Comparison of ENCODE assay signal across 21 cellular contexts in genomic region chr1:235826102-235826854, GRCh38. TPM values are rescaled to one million over a fixed set of nuclear protein-coding genes. Genes with fewer than 3 reads are reported as not detected.
DNase-seq lines count a peak whose midpoint lies in the region; ATAC-seq, FAIRE-seq and TF ChIP-seq lines count a peak whose summit lies in the region.
"Had no signal": no experiment of that assay in that cellular context is flagged by ENCODE, and none has a peak within 500 bp of the region (broad histone marks: within the 10 kb centered on the region; RNA-seq: fewer than 3 reads in every experiment).

No MANE protein-coding gene starts in this region.

- dilution Hi-C loops in keratinocyte (cut with MboI; ENCODE audit: extremely low pct_ligation_motif_present, low sequenced_read_pairs): no loop called here

- peaks cover 3% of the 10 kb centered on the region for H3K36me3 Mint-ChIP-seq in T-helper 17 cell (ENCODE audit: low read depth)
- H3K36me3 Mint-ChIP-seq in activated naive CD4-positive, alpha-beta T cell treated with anti-CD3 and anti-CD28 coated beads for 36 hours (ENCODE audit: low read depth): peaks cover 20% of the 10 kb centered on the region
- no peaks in the 10 kb centered on the region for H3K36me3 Mint-ChIP-seq in type B pancreatic cell

- H3K4me1 ChIP-seq in keratinocyte (ENCODE audit: control insufficient read depth, extremely low read depth, insufficient read depth, low read length) (peaks cover 15% of the 10 kb centered on the region), neutrophil (ENCODE audit: control insufficient read depth in 1 of 2, insufficient read depth in 1 of 2, low read depth in 1 of 2, low read length in 1 of 2) (peaks cover 5 to 7% of the 10 kb centered on the region in 2 experiments), breast epithelium (no peaks in the 10 kb centered on the region)

- no peaks in the 10 kb centered on the region for H3K9me3 Mint-ChIP-seq in activated naive CD4-positive, alpha-beta T cell treated with anti-CD3 and anti-CD28 coated beads for 36 hours
- H3K9me3 Mint-ChIP-seq in type B pancreatic cell: no peaks in the 10 kb centered on the region

- H3K9ac ChIP-seq in keratinocyte (ENCODE audit: control insufficient read depth, extremely low read depth, insufficient read depth, low read length): no peak overlapping the region
- H3K9ac ChIP-seq: GM23248, SK-N-SH had no signal

- H3K27ac Mint-ChIP-seq in T-helper 17 cell (no peak overlapping the region), type B pancreatic cell (no peak overlapping the region)
- H3K27ac Mint-ChIP-seq in activated naive CD4-positive, alpha-beta T cell treated with anti-CD3 and anti-CD28 coated beads for 36 hours: no peak overlapping the region

- no peaks in the 10 kb centered on the region for H3K9me1 ChIP-seq in keratinocyte (ENCODE audit: control insufficient read depth, extremely low read depth, insufficient read depth, low read length)

- no peak for DNase-seq in D721Med (ENCODE audit: insufficient read length, low spot score)
- DNase-seq in T-helper 17 cell: no peak
- no peak for DNase-seq in keratinocyte (ENCODE audit: low read depth, low spot score)
- no peak for DNase-seq in breast epithelium (ENCODE audit: low spot score in 2 of 2)
- DNase-seq in activated naive CD4-positive, alpha-beta T cell treated with anti-CD3 and anti-CD28 coated beads for 36 hours: no peak
- no peak for DNase-seq in type B pancreatic cell (ENCODE audit: extremely low spot score, unreplicated experiment)
- DNase-seq: AML-193, GM23248, H7, Kasumi-1, MG63, NCI-H1105 treated with DMSO at 0.1 percent for 48 hours, NCI-H146, NCI-H1930, NCI-H2107, NCI-H524 treated with DMSO at 0.1 percent for 48 hours, NCI-H774, SK-N-SH had no signal

- TF ChIP-seq CTCF in D721Med (IDR thresholded peaks at IDR 0.05; ENCODE audit: insufficient read depth, missing control alignments) (no peak), keratinocyte (optimal IDR thresholded peaks at IDR 0.05 in 1 of 3, IDR thresholded peaks at IDR 0.05 in 1 of 3, conservative IDR thresholded peaks at IDR 0.05 in 1 of 3; ENCODE audit: extremely low read depth in 1 of 3, insufficient read depth in 2 of 3, low read length in 3 of 3) (no peak), neutrophil (IDR thresholded peaks at IDR 0.05) (no peak), breast epithelium (IDR thresholded peaks at IDR 0.05) (no peak), type B pancreatic cell (conservative IDR thresholded peaks at IDR 0.05) (no peak)

- H3K4me3 ChIP-seq in keratinocyte (ENCODE audit: control insufficient read depth in 2 of 3, extremely low read depth in 1 of 3, insufficient read depth in 2 of 3, low read depth in 1 of 3, low read length in 3 of 3): no peak overlapping the region
- H3K4me3 ChIP-seq in neutrophil (ENCODE audit: low read depth in 1 of 2, low read length in 1 of 2): no peak overlapping the region
- H3K4me3 ChIP-seq in breast epithelium: no peak overlapping the region
- H3K4me3 ChIP-seq: A549, GM23248, K562, MG63 had no signal

- H3K27ac ChIP-seq in keratinocyte (ENCODE audit: control insufficient read depth, insufficient read depth, low read length) (no peak overlapping the region), neutrophil (peak overlapping the region; percentile 24), breast epithelium (no peak overlapping the region)
- H3K27ac ChIP-seq: A549, GM23248 had no signal

- ATAC-seq in T-helper 17 cell: no peak
- ATAC-seq: A549, K562 had no signal

- H3K9me3 ChIP-seq in T-helper 17 cell (ENCODE audit: control insufficient read depth, low read length, poor library complexity, severe bottlenecking) (no peaks in the 10 kb centered on the region), keratinocyte (ENCODE audit: control insufficient read depth, low read depth, low read length) (no peaks in the 10 kb centered on the region), neutrophil (no peaks in the 10 kb centered on the region), breast epithelium (no peaks in the 10 kb centered on the region)
- H3K9me3 ChIP-seq: A549, MG63, SK-N-SH had no signal

- no peak for TF ChIP-seq POLR2A in breast epithelium (IDR thresholded peaks at IDR 0.05)

- no peaks in the 10 kb centered on the region for H3K79me2 ChIP-seq in keratinocyte (ENCODE audit: control insufficient read depth, insufficient read depth, low read length)

- peaks cover 0 to 4% of the 10 kb centered on the region in 2 experiments for H3K36me3 ChIP-seq in keratinocyte (ENCODE audit: control insufficient read depth in 2 of 2, extremely low read depth in 1 of 2, insufficient read depth in 2 of 2, low read length in 2 of 2)
- peaks cover 82% of the 10 kb centered on the region for H3K36me3 ChIP-seq in neutrophil
- no peaks in the 10 kb centered on the region for H3K36me3 ChIP-seq in breast epithelium

- H2AFZ ChIP-seq in keratinocyte (ENCODE audit: control insufficient read depth, low read length): no peak overlapping the region
- H2AFZ ChIP-seq: GM23248 had no signal

- H3K27me3 Mint-ChIP-seq in T-helper 17 cell (no peaks in the 10 kb centered on the region), type B pancreatic cell (no peaks in the 10 kb centered on the region)
- no peaks in the 10 kb centered on the region for H3K27me3 Mint-ChIP-seq in activated naive CD4-positive, alpha-beta T cell treated with anti-CD3 and anti-CD28 coated beads for 36 hours (ENCODE audit: low read depth)

- H3K4me1 Mint-ChIP-seq in T-helper 17 cell: peaks cover 1% of the 10 kb centered on the region
- H3K4me1 Mint-ChIP-seq in activated naive CD4-positive, alpha-beta T cell treated with anti-CD3 and anti-CD28 coated beads for 36 hours (ENCODE audit: low read depth): peaks cover 6% of the 10 kb centered on the region
- H3K4me1 Mint-ChIP-seq in type B pancreatic cell (ENCODE audit: unreplicated experiment): no peaks in the 10 kb centered on the region

- FAIRE-seq in D721Med (lab: Jason Lieb, UNC) (peak; percentile 93), keratinocyte (lab: Jason Lieb, UNC) (peak; percentile 57)
- FAIRE-seq: K562 had no signal

- no peaks in the 10 kb centered on the region for H4K20me1 ChIP-seq in keratinocyte (ENCODE audit: control insufficient read depth, extremely low read depth, insufficient read depth, low read length)

- H3K4me2 ChIP-seq in keratinocyte (ENCODE audit: control insufficient read depth, extremely low read depth, insufficient read depth, low read depth, low read length): no peak overlapping the region
- H3K4me2 ChIP-seq: A549, SK-N-SH had no signal

- H3K4me3 Mint-ChIP-seq in T-helper 17 cell: peak overlapping the region; percentile 2
- no peak overlapping the region for H3K4me3 Mint-ChIP-seq in activated naive CD4-positive, alpha-beta T cell treated with anti-CD3 and anti-CD28 coated beads for 36 hours
- no peak overlapping the region for H3K4me3 Mint-ChIP-seq in type B pancreatic cell

- intact Hi-C loops in breast epithelium (cut with DNase I; ENCODE audit: low total_unique reads): no loop called here
- intact Hi-C loops in activated naive CD4-positive, alpha-beta T cell treated with anti-CD3 and anti-CD28 coated beads for 36 hours (cut with micrococcal nuclease): no loop called here

- H3K27me3 ChIP-seq in keratinocyte (ENCODE audit: control insufficient read depth, extremely low read depth, insufficient read depth, low read length) (no peaks in the 10 kb centered on the region), neutrophil (no peaks in the 10 kb centered on the region), breast epithelium (no peaks in the 10 kb centered on the region)
- H3K27me3 ChIP-seq: MG63 had no signal

- CTCF ChIA-PET in activated naive CD4-positive, alpha-beta T cell treated with anti-CD3 and anti-CD28 coated beads for 36 hours (lab: Charles Lee): interaction anchor here (0.6 kb wide), 1 partner anchor 15 kb away, joined by 3 read pairs; no protein-coding TSS in a partner anchor

RNA-seq across cellular contexts. Expression of gene LYST, which starts 40.4 kb away (rescaled TPM):
- total RNA-seq in T-helper 17 cell: 10 to 100 TPM; 24.5 to 29.6 TPM
- 9.5 to 30.9 TPM (median 24.7 TPM) in 3 replicates for polyA plus RNA-seq in keratinocyte
- polyA plus RNA-seq in keratinocyte (2011; ENCODE audit: low read depth): 29.2 TPM
- 5.9 and 13.2 TPM in 2 replicates for polyA plus RNA-seq in keratinocyte (2011; cell fraction: cytosol; rRNA removed)
- polyA plus RNA-seq in keratinocyte (2011; cell fraction: nucleus; rRNA removed): 49.0 and 52.9 TPM in 2 replicates
- 7.7 and 20.9 TPM in 2 replicates for polyA plus RNA-seq in keratinocyte (2012; ENCODE audit: low replicate concordance)
- 13.1 to 108 TPM (median 83.3 TPM) in 3 replicates for polyA minus RNA-seq in keratinocyte
- polyA minus RNA-seq in keratinocyte (2011; cell fraction: cytosol; rRNA and poly(A)+ RNA removed): 11.1 TPM
- 126 and 238 TPM in 2 replicates for polyA minus RNA-seq in keratinocyte (2011; cell fraction: nucleus; rRNA and poly(A)+ RNA removed)
- 10 to 100 TPM; 63.3 to 78.3 (median 66.1) TPM for total RNA-seq in breast epithelium
- total RNA-seq in activated naive CD4-positive, alpha-beta T cell treated with anti-CD3 and anti-CD28 coated beads for 36 hours: 10 to 100 TPM; 19.0 to 21.1 TPM
- total RNA-seq in type B pancreatic cell (ENCODE audit: low replicate concordance): 9.1 and 9.7 TPM in 2 replicates
